In the genomic region with DNA sequence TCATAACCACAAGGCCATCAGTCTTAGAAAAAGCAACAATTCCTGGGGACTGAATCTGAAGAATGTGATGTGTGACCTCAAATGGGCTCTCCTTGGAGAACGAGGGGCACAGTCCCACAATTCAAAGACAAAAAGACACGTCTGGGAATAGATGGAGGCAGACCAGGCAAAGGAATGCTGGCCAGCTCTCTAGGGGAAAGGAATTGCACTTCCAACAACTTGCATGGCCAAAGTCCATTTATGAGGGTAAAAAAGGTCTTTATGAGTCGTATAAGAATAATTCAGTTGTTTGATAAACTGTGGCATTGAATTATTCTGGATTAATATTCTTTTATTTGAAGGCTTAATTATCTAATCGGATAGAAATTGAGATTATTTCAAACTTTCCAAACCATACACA, we compare ENCODE assay signal across 23 cellular contexts.
"Had no signal": no experiment of that assay in that cellular context is flagged by ENCODE, and none has a peak within 500 bp of the region (broad histone marks: within the 10 kb centered on the region; RNA-seq: fewer than 3 reads in every experiment).

No MANE protein-coding gene starts in this region.

- H3K4me1 Mint-ChIP-seq: mesothelial cell of epicardium; naive B cell; stimulated activated effector memory CD8-positive, alpha-beta T cell treated with anti-CD3 and anti-CD28 coated beads, Interleukin-12 subunit alpha, Interleukin-12 subunit beta, amount 100 ng/mL, for 72 hours had no signal

- H3K4me2 ChIP-seq: neural progenitor cell had no signal

- H2AFZ ChIP-seq: neural progenitor cell, parathyroid adenoma had no signal

- H3K4me3 Mint-ChIP-seq: mesothelial cell of epicardium; naive B cell; natural killer cell treated with Interleukin-12 subunit alpha and Interleukin-12 subunit beta and Interleukin-15 and Interleukin-18, amount 100 ng/mL, for 72 hours; neural progenitor cell; stimulated activated effector memory CD8-positive, alpha-beta T cell treated with anti-CD3 and anti-CD28 coated beads, Interleukin-12 subunit alpha, Interleukin-12 subunit beta, amount 100 ng/mL, for 72 hours had no signal

- H3K27me3 ChIP-seq: left lung, right lobe of liver, stomach, thyroid gland, vagina had no signal

- H3K27me3 Mint-ChIP-seq: progenitor cell of endocrine pancreas had no signal

- DNase-seq: dermis blood vessel endothelial cell; effector memory CD4-positive, alpha-beta T cell; left lung; mesenchymal stem cell; mucosa of descending colon; naive B cell; right lobe of liver; stimulated activated CD4-positive, alpha-beta T cell treated with anti-CD3 and anti-CD28 coated beads, Interleukin-2, amount 100 ng/mL, for 24 hours; stimulated activated CD4-positive, alpha-beta T cell treated with anti-CD3 and anti-CD28 coated beads, Interleukin-4, amount 100 ng/mL, for 24 hours; stimulated activated naive CD4-positive, alpha-beta T cell treated with Interleukin-2 at 50 U/mL for 16 hours; stomach had no signal

- H3K27ac Mint-ChIP-seq: mesothelial cell of epicardium; naive B cell; natural killer cell treated with Interleukin-12 subunit alpha and Interleukin-12 subunit beta and Interleukin-15 and Interleukin-18, amount 100 ng/mL, for 72 hours; neural progenitor cell; progenitor cell of endocrine pancreas; stimulated activated effector memory CD8-positive, alpha-beta T cell treated with anti-CD3 and anti-CD28 coated beads, Interleukin-12 subunit alpha, Interleukin-12 subunit beta, amount 100 ng/mL, for 72 hours had no signal

- H3K36me3 Mint-ChIP-seq: mesothelial cell of epicardium; naive B cell; stimulated activated effector memory CD8-positive, alpha-beta T cell treated with anti-CD3 and anti-CD28 coated beads, Interleukin-12 subunit alpha, Interleukin-12 subunit beta, amount 100 ng/mL, for 72 hours had no signal

- FAIRE-seq: endothelial cell of umbilical vein, frontal cortex, keratinocyte had no signal

- H3K9me3 Mint-ChIP-seq: mesothelial cell of epicardium, neural progenitor cell had no signal

- H3K9me3 ChIP-seq: left lung, mucosa of descending colon, right lobe of liver, stomach, thyroid gland, vagina had no signal

- ATAC-seq: left lung; mucosa of descending colon; natural killer cell treated with Interleukin-12 subunit alpha and Interleukin-12 subunit beta and Interleukin-15 and Interleukin-18, amount 100 ng/mL, for 72 hours; right lobe of liver; stimulated activated effector memory CD8-positive, alpha-beta T cell treated with anti-CD3 and anti-CD28 coated beads, Interleukin-12 subunit alpha, Interleukin-12 subunit beta, amount 100 ng/mL, for 72 hours had no signal

- H3K79me2 ChIP-seq: parathyroid adenoma had no signal

- H3K4me3 ChIP-seq: coronary artery, left lung, mucosa of descending colon, neural progenitor cell, right lobe of liver, stomach, thyroid gland, vagina had no signal

- H3K27ac ChIP-seq: coronary artery, left lung, neural progenitor cell, parathyroid adenoma, right lobe of liver, stomach, thyroid gland, vagina had no signal

- H3K4me1 ChIP-seq: left lung, neural progenitor cell, parathyroid adenoma, right lobe of liver, stomach, thyroid gland, vagina had no signal

- H3K36me3 ChIP-seq: left lung, neural progenitor cell, right lobe of liver, stomach, thyroid gland, vagina had no signal
